ENCODE assay signal across 9 cellular contexts in the genomic region with DNA sequence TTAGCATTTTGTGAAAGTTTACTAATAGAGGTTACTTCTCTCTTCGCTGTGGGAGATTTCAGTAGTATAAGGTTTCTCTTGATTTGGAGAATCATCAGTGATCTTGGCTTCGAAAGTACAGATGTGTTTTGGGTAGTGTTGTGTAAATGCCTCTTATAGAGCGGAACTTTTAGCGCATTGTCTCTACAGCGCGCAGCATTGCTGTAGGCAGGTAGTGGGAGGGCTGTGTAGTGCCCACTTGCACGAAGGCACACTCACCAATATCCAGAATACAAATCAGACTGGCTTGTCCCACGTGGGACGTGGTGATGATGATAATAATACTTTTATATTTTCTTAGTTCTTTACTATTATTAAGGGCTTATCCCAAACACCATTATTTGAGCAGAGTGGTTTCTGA. TPM values are rescaled to one million over a fixed set of nuclear protein-coding genes. Genes with fewer than 3 reads are reported as not detected.
DNase-seq lines count a peak whose midpoint lies in the region; ATAC-seq and TF ChIP-seq lines count a peak whose summit lies in the region.
"Had no signal": no experiment of that assay in that cellular context is flagged by ENCODE, and none has a peak within 500 bp of the region (broad histone marks: within the 10 kb centered on the region; RNA-seq: fewer than 3 reads in every experiment).

No MANE protein-coding gene starts in this region.

- in situ Hi-C loops in HAP-1 (cut with MboI; ENCODE audit: low sequenced_read_pairs): loop anchor here (10.0 to 25.0 kb wide), 3 partner anchors 139 to 884 kb away; partner anchors contain the start of genes ADSL and CBX7

- 92% methylated on average over 7 of the region's 9 CpGs; no CpG with 5 or more reads in 1 of the 2 experiments for WGBS in endodermal cell (ENCODE audit: insufficient coverage in 1 of 2, insufficient read length in 1 of 2), 2 experiments
- 80 to 86% (median 81%) methylated on average over 9 of the region's 9 CpGs for WGBS in psoas muscle, 3 donors
- WGBS in trophoblast cell (ENCODE audit: extremely low coverage, insufficient coverage, insufficient read length): no CpG with 5 or more reads among the region's 9 CpGs

- H3K4me2 ChIP-seq in trophoblast cell (ENCODE audit: low read length): no peak overlapping the region

- POLR2A ChIA-PET in T-cell (lab: Charles Lee): interaction anchor here in 1 of 2 donors (0.7 kb wide), 2 partner anchors 18 to 369 kb away, joined by 9 to 11 read pairs; no protein-coding TSS in a partner anchor

- H3K27ac Mint-ChIP-seq in T-cell: peak overlapping the region; percentile 45 to 68
- no peak overlapping the region for H3K27ac Mint-ChIP-seq in endodermal cell

- H3K27me3 ChIP-seq in HAP-1 (ENCODE audit: low read depth) (no peaks in the 10 kb centered on the region), endodermal cell (ENCODE audit: control insufficient read depth, insufficient read depth, low read length, poor library complexity, severe bottlenecking) (peaks cover 17% of the 10 kb centered on the region), psoas muscle (ENCODE audit: insufficient read depth in 3 of 3, low read length in 2 of 3) (no peaks in the 10 kb centered on the region), trophoblast cell (ENCODE audit: insufficient read depth, low read length) (no peaks in the 10 kb centered on the region)

- H3K27me3 Mint-ChIP-seq in T-cell: no peaks in the 10 kb centered on the region
- H3K27me3 Mint-ChIP-seq in endodermal cell (ENCODE audit: insufficient read depth): peaks cover 10% of the 10 kb centered on the region

- H3K79me1 ChIP-seq in trophoblast cell (ENCODE audit: low read length): no peaks in the 10 kb centered on the region

- no peak overlapping the region for H2BK120ac ChIP-seq in trophoblast cell (ENCODE audit: insufficient read depth, low read length, poor library complexity)

- H3K4me1 Mint-ChIP-seq in T-cell: peaks cover 55 to 58% (median 57%) of the 10 kb centered on the region in 3 donors
- H3K4me1 Mint-ChIP-seq in endodermal cell: peaks cover 9% of the 10 kb centered on the region

- H2AFZ ChIP-seq in trophoblast cell (ENCODE audit: insufficient read depth, low read length, poor library complexity): no peak overlapping the region

- H2AK5ac ChIP-seq in trophoblast cell (ENCODE audit: low read length): no peak overlapping the region

- no peak overlapping the region for H3K4ac ChIP-seq in trophoblast cell (ENCODE audit: low read depth, low read length)

- H4K8ac ChIP-seq in trophoblast cell (ENCODE audit: low read depth, low read length): no peak overlapping the region

- no peak overlapping the region for H3K18ac ChIP-seq in trophoblast cell (ENCODE audit: low read length)

- H3K36me3 Mint-ChIP-seq in T-cell (no peaks in the 10 kb centered on the region), endodermal cell (ENCODE audit: low read depth) (no peaks in the 10 kb centered on the region)

- no peak overlapping the region for H4K12ac ChIP-seq in trophoblast cell (ENCODE audit: low read depth, low read length)

- no peaks in the 10 kb centered on the region for H3K9me3 Mint-ChIP-seq in T-cell
- no peaks in the 10 kb centered on the region for H3K9me3 Mint-ChIP-seq in endodermal cell

- TF ChIP-seq CTCF in endodermal cell (conservative IDR thresholded peaks at IDR 0.05): no peak
- TF ChIP-seq CTCF in psoas muscle (IDR thresholded peaks at IDR 0.05): no peak

- H3K23ac ChIP-seq in trophoblast cell (ENCODE audit: low read length): no peak overlapping the region

- CTCF ChIA-PET in T-cell (lab: Charles Lee): interaction anchor here in 1 of 2 donors (0.7 to 1.3 kb wide), 2 partner anchors 9 to 29 kb away, joined by 4 read pairs; no protein-coding TSS in a partner anchor

- H3K4me3 ChIP-seq in HAP-1 (peak overlapping the region; percentile 45), endodermal cell (ENCODE audit: low read length) (peak overlapping the region; percentile 89), psoas muscle (peak overlapping the region; percentile 88), trophoblast cell (ENCODE audit: low read depth, low read length) (no peak overlapping the region)

- no peak overlapping the region for H4K91ac ChIP-seq in trophoblast cell (ENCODE audit: low read depth, low read length)

- no peak overlapping the region for H3K27ac ChIP-seq in endodermal cell (ENCODE audit: low read depth, low read length)
- H3K27ac ChIP-seq in psoas muscle: peak overlapping the region; percentile 91
- no peak overlapping the region for H3K27ac ChIP-seq in trophoblast cell (ENCODE audit: low read depth, low read length)
- H3K27ac ChIP-seq: epithelial cell of prostate had no signal

- intact Hi-C loops in psoas muscle (cut with DNase I): loop anchor here in 1 of 2 donors (5.0 kb wide), 1 partner anchor 131 kb away; the partner anchor contains the start of gene TNRC6B

- no peak overlapping the region for H2BK5ac ChIP-seq in trophoblast cell (ENCODE audit: low read depth, low read length, poor library complexity)

- H3K36me3 ChIP-seq in HAP-1 (replicated peaks) (no peaks in the 10 kb centered on the region), endodermal cell (ENCODE audit: control insufficient read depth, insufficient read depth, low read length) (no peaks in the 10 kb centered on the region), psoas muscle (ENCODE audit: insufficient read depth in 1 of 2, low read depth in 1 of 2) (no peaks in the 10 kb centered on the region), trophoblast cell (ENCODE audit: control insufficient read depth in 1 of 2, insufficient read depth in 2 of 2, low read length in 2 of 2) (no peaks in the 10 kb centered on the region)

- no peak overlapping the region for H2BK12ac ChIP-seq in trophoblast cell (ENCODE audit: low read length)

- no peak for DNase-seq in HAP-1 (ENCODE audit: low spot score in 2 of 2)
- DNase-seq in T-cell: peak in 1 of 34 experiments; percentile 14
- no peak for DNase-seq in endodermal cell
- no peak for DNase-seq in psoas muscle
- DNase-seq in trophoblast cell: no peak
- no peak for DNase-seq in amygdala (lab: John Stamatoyannopoulos, UW)
- DNase-seq in NCI-H1417 (lab: John Stamatoyannopoulos, UW): no peak

- H3K9me3 ChIP-seq in HAP-1 (no peaks in the 10 kb centered on the region), endodermal cell (ENCODE audit: control insufficient read depth, low read length) (no peaks in the 10 kb centered on the region), psoas muscle (no peaks in the 10 kb centered on the region), trophoblast cell (ENCODE audit: insufficient read depth, low read depth, low read length) (no peaks in the 10 kb centered on the region)

- H3K4me3 Mint-ChIP-seq in T-cell: peak overlapping the region; percentile 70 to 81 (median 77)
- H3K4me3 Mint-ChIP-seq in endodermal cell: peak overlapping the region; percentile 87

- ATAC-seq in T-cell (replicated peaks in 1 of 4): no peak
- no peak for ATAC-seq in psoas muscle
- ATAC-seq in GM19328 (IDR thresholded peaks at IDR 0.05; ENCODE audit: unreplicated experiment): no peak

- no peak overlapping the region for H3K9ac ChIP-seq in endodermal cell (ENCODE audit: extremely low read depth, low read length, poor library complexity, severe bottlenecking)
- H3K9ac ChIP-seq in trophoblast cell (ENCODE audit: low read length): no peak overlapping the region

- H3K14ac ChIP-seq in trophoblast cell (ENCODE audit: low read length): no peak overlapping the region

- H3K79me2 ChIP-seq in trophoblast cell (ENCODE audit: control insufficient read depth, insufficient read depth, low read length, poor library complexity): peaks cover 2% of the 10 kb centered on the region

- H3K4me1 ChIP-seq in HAP-1: peaks cover 19% of the 10 kb centered on the region
- H3K4me1 ChIP-seq in endodermal cell (ENCODE audit: control insufficient read depth, insufficient read depth, low read length): no peaks in the 10 kb centered on the region
- peaks cover 34% of the 10 kb centered on the region for H3K4me1 ChIP-seq in psoas muscle
- peaks cover 0 to 3% of the 10 kb centered on the region in 2 experiments for H3K4me1 ChIP-seq in trophoblast cell (ENCODE audit: control insufficient read depth in 1 of 2, insufficient read depth in 2 of 2, low read length in 2 of 2)

RNA-seq across cellular contexts. Expression of gene FAM83F, which starts 51.4 kb away (rescaled TPM):
- total RNA-seq in T-cell (1 to 10 TPM in 2 of 5 donors, under 1 TPM in 3; 0.26 to 4.9 (median 0.79) TPM), endodermal cell (10 to 100 TPM; 18.9 to 34.1 TPM), psoas muscle (under 1 TPM in 3 of 4 donors, not detected in 1; 0.04 to 0.10 (median 0.09) TPM)
- polyA plus RNA-seq in endodermal cell (2013, experiment 1 of 2): 2.2 TPM
- polyA plus RNA-seq in endodermal cell (2013, experiment 2 of 2): 1.9 TPM
- polyA plus RNA-seq in psoas muscle: under 1 TPM; under 0.01 to 0.01 (median 0.01) TPM
- polyA plus RNA-seq in trophoblast cell (2013): 3.1 and 3.3 TPM in 2 replicates
